17 cellular contexts compared by ENCODE assay signal in genomic region chr10:11608159-11608966, GRCh38. TPM values are rescaled to one million over a fixed set of nuclear protein-coding genes. Genes with fewer than 3 reads are reported as not detected.
DNase-seq lines count a peak whose midpoint lies in the region; ATAC-seq, FAIRE-seq and TF ChIP-seq lines count a peak whose summit lies in the region.
"Had no signal": no experiment of that assay in that cellular context is flagged by ENCODE, and none has a peak within 500 bp of the region (broad histone marks: within the 10 kb centered on the region; RNA-seq: fewer than 3 reads in every experiment).

No MANE protein-coding gene starts in this region.

- peaks cover 2% of the 10 kb centered on the region for H3K27me3 Mint-ChIP-seq in activated CD4-positive, alpha-beta T cell treated with anti-CD3 and anti-CD28 coated beads for 36 hours
- peaks cover 43% of the 10 kb centered on the region for H3K27me3 Mint-ChIP-seq in activated CD4-positive, alpha-beta T cell treated with anti-CD3 and anti-CD28 coated beads, Interleukin-2, amount 10 ng/mL, durations not matched to agents 24 days and 14 days
- H3K27me3 Mint-ChIP-seq: activated naive CD8-positive, alpha-beta T cell had no signal

- peaks cover 9% of the 10 kb centered on the region; the same call in 1 of the 2 replicates for H3K9me3 ChIP-seq in Loucy (ENCODE audit: insufficient read depth, low read depth, low read length)
- no peaks in the 10 kb centered on the region for H3K9me3 ChIP-seq in K562 (replicated peaks; ENCODE audit: control insufficient read depth, insufficient read depth, low read depth, low read length)
- no peaks in the 10 kb centered on the region for H3K9me3 ChIP-seq in spleen

- peaks cover 61% of the 10 kb centered on the region for H3K4me1 Mint-ChIP-seq in activated CD4-positive, alpha-beta T cell treated with anti-CD3 and anti-CD28 coated beads for 36 hours
- H3K4me1 Mint-ChIP-seq in activated CD4-positive, alpha-beta T cell treated with anti-CD3 and anti-CD28 coated beads, Interleukin-2, amount 10 ng/mL, durations not matched to agents 24 days and 14 days = peaks cover 25% of the 10 kb centered on the region
- peaks cover 7% of the 10 kb centered on the region for H3K4me1 Mint-ChIP-seq in stimulated activated effector memory CD8-positive, alpha-beta T cell treated with anti-CD3 and anti-CD28 coated beads, Interleukin-12 subunit alpha, Interleukin-12 subunit beta, amount 100 ng/mL, for 72 hours

- peaks cover 3% of the 10 kb centered on the region; the same call in 1 of the 2 replicates for H3F3A ChIP-seq in Loucy (ENCODE audit: low read depth)

- H3K4me2 ChIP-seq in Loucy (ENCODE audit: low read depth, low read length, poor library complexity, severe bottlenecking) (peak overlapping the region; percentile 89), K562 (ENCODE audit: insufficient read depth, low read length) (peak overlapping the region; percentile 85)

- in situ Hi-C loops in K562 (cut with MboI) = no loop called here

- H3K36me3 ChIP-seq in Loucy (ENCODE audit: insufficient read depth, low read length) (no peaks in the 10 kb centered on the region), K562 (ENCODE audit: control insufficient read depth, insufficient read depth, low read length) (0 out of 3 replicates have a peak, but pooled peaks cover 2% of the 10 kb centered on the region), spleen (no peaks in the 10 kb centered on the region)

- TF ChIP-seq EP300 in K562 (IDR thresholded peaks at IDR 0.05; ENCODE audit: low read length) = no peak

- H3K27me3 ChIP-seq in Loucy (ENCODE audit: insufficient read depth, low read length, poor library complexity, severe bottlenecking) (no peaks in the 10 kb centered on the region), K562 (ENCODE audit: control insufficient read depth in 2 of 2, insufficient read depth in 2 of 2, low read length in 2 of 2) (no peaks in the 10 kb centered on the region), spleen (replicated peaks in 1 of 7) (no peaks in the 10 kb centered on the region)

- POLR2A ChIA-PET in activated CD4-positive, alpha-beta T cell treated with anti-CD3 and anti-CD28 coated beads for 36 hours (lab: Charles Lee) = no interaction called here
- POLR2A ChIA-PET in K562 (lab: Yijun Ruan, JAX) = interaction anchor here (0.5 to 3.4 kb wide), 11 partner anchors 13 to 290 kb away, joined by 3 to 18 read pairs (median 4); no protein-coding TSS in a partner anchor

- H3K9ac ChIP-seq in Loucy (ENCODE audit: low read depth, low read length, poor library complexity, severe bottlenecking) (peak overlapping the region; percentile 88), K562 (ENCODE audit: insufficient read depth in 1 of 2, low read depth in 2 of 2, low read length in 2 of 2) (peak overlapping the region; percentile 74 to 83; a peak in 3 of 4 replicates)

- intact Hi-C loops in activated CD4-positive, alpha-beta T cell treated with anti-CD3 and anti-CD28 coated beads for 36 hours (cut with DNase I, micrococcal nuclease) = loop anchor here in 1 of 2 experiments (2.0 kb wide), 1 partner anchor 56 kb away; no protein-coding TSS in a partner anchor
- intact Hi-C loops in activated CD4-positive, alpha-beta T cell treated with anti-CD3 and anti-CD28 coated beads, Interleukin-2, amount 10 ng/mL, durations not matched to agents 24 days and 14 days (cut with micrococcal nuclease) = no loop called here
- intact Hi-C loops in K562 (cut with micrococcal nuclease) (loop anchor here (5.0 kb wide), 1 partner anchor 71 kb away; no protein-coding TSS in a partner anchor), spleen (cut with DNase I; ENCODE audit: low total_unique reads) (loop anchor here (10.0 kb wide), 1 partner anchor 84 kb away; no protein-coding TSS in a partner anchor)

- H3K9me3 Mint-ChIP-seq in activated CD4-positive, alpha-beta T cell treated with anti-CD3 and anti-CD28 coated beads for 36 hours (ENCODE audit: low read depth) = no peaks in the 10 kb centered on the region
- H3K9me3 Mint-ChIP-seq in activated CD4-positive, alpha-beta T cell treated with anti-CD3 and anti-CD28 coated beads, Interleukin-2, amount 10 ng/mL, durations not matched to agents 24 days and 14 days = no peaks in the 10 kb centered on the region
- no peaks in the 10 kb centered on the region for H3K9me3 Mint-ChIP-seq in stimulated activated effector memory CD8-positive, alpha-beta T cell treated with anti-CD3 and anti-CD28 coated beads, Interleukin-12 subunit alpha, Interleukin-12 subunit beta, amount 100 ng/mL, for 72 hours

- no peak overlapping the region for H3K27ac Mint-ChIP-seq in activated CD4-positive, alpha-beta T cell treated with anti-CD3 and anti-CD28 coated beads for 36 hours
- no peak overlapping the region for H3K27ac Mint-ChIP-seq in activated CD4-positive, alpha-beta T cell treated with anti-CD3 and anti-CD28 coated beads, Interleukin-2, amount 10 ng/mL, durations not matched to agents 24 days and 14 days
- no peak overlapping the region for H3K27ac Mint-ChIP-seq in stimulated activated effector memory CD8-positive, alpha-beta T cell treated with anti-CD3 and anti-CD28 coated beads, Interleukin-12 subunit alpha, Interleukin-12 subunit beta, amount 100 ng/mL, for 72 hours
- H3K27ac Mint-ChIP-seq: activated naive CD8-positive, alpha-beta T cell had no signal

- no peak for ATAC-seq in activated CD4-positive, alpha-beta T cell treated with anti-CD3 and anti-CD28 coated beads for 36 hours
- ATAC-seq in K562 (peak; percentile 10), GM21367 (IDR thresholded peaks at IDR 0.05; ENCODE audit: unreplicated experiment) (no peak)
- no peak for ATAC-seq in stimulated activated effector memory CD8-positive, alpha-beta T cell treated with anti-CD3 and anti-CD28 coated beads, Interleukin-12 subunit alpha, Interleukin-12 subunit beta, amount 100 ng/mL, for 72 hours

- peaks cover 23% of the 10 kb centered on the region for H4K20me1 ChIP-seq in Loucy (ENCODE audit: insufficient read depth, low read length, poor library complexity, severe bottlenecking)
- 0 out of 2 replicates have a peak, but pooled peaks cover 7% of the 10 kb centered on the region for H4K20me1 ChIP-seq in K562 (replicated peaks; ENCODE audit: control insufficient read depth, insufficient read depth, low read length)

- peak overlapping the region; percentile 66 for H3K27ac ChIP-seq in K562 (ENCODE audit: extremely low read depth, low read depth, low read length)
- H3K27ac ChIP-seq in spleen = peak overlapping the region; percentile 39 to 97 (median 95)

- WGBS in K562 (ENCODE audit: insufficient coverage, low coverage, missing lambda C conversion rate) = 5% methylated on average over 10 of the region's 10 CpGs
- WGBS in spleen, 5 donors = 68 to 82% (median 73%) methylated on average over 10 of the region's 10 CpGs

- H3K4me1 ChIP-seq in Loucy (ENCODE audit: insufficient read depth, low read length, poor library complexity, severe bottlenecking) = peaks cover 52% of the 10 kb centered on the region
- H3K4me1 ChIP-seq in K562 (replicated peaks in 1 of 2; ENCODE audit: control insufficient read depth in 2 of 2, insufficient read depth in 2 of 2, low read length in 2 of 2) = peaks cover 27 to 40% of the 10 kb centered on the region in 2 experiments
- peaks cover 34 to 89% (median 73%) of the 10 kb centered on the region in 6 donors for H3K4me1 ChIP-seq in spleen

- TF ChIP-seq CTCF in Loucy (conservative IDR thresholded peaks at IDR 0.05; ENCODE audit: low read length) = no peak
- TF ChIP-seq CTCF in K562 (IDR thresholded peaks at IDR 0.05 in 2 of 3, conservative IDR thresholded peaks at IDR 0.05 in 1 of 3; ENCODE audit: insufficient read depth in 2 of 3, low read depth in 1 of 3, low read length in 3 of 3) = no peak
- no peak for TF ChIP-seq CTCF in spleen (IDR thresholded peaks at IDR 0.05 in 8 of 11, conservative IDR thresholded peaks at IDR 0.05 in 3 of 11)

- H3K4me3 ChIP-seq in Loucy (ENCODE audit: low read length, poor library complexity, severe bottlenecking) = peak overlapping the region; percentile 99
- peak overlapping the region; percentile 79 for H3K4me3 ChIP-seq in K562
- H3K4me3 ChIP-seq in spleen = peak overlapping the region in 4 of 8 donors; percentile 3 to 96 (median 92)

- no TSS peak for BruUV-seq in K562 (replicated peaks; lab: Mats Ljungman, UMichigan)

- no peaks in the 10 kb centered on the region for H3K9me2 ChIP-seq in Loucy (replicated peaks; ENCODE audit: low read depth, low read length)

- no peak overlapping the region for H3K4me3 Mint-ChIP-seq in activated CD4-positive, alpha-beta T cell treated with anti-CD3 and anti-CD28 coated beads for 36 hours
- H3K4me3 Mint-ChIP-seq in activated CD4-positive, alpha-beta T cell treated with anti-CD3 and anti-CD28 coated beads, Interleukin-2, amount 10 ng/mL, durations not matched to agents 24 days and 14 days = no peak overlapping the region
- H3K4me3 Mint-ChIP-seq in stimulated activated effector memory CD8-positive, alpha-beta T cell treated with anti-CD3 and anti-CD28 coated beads, Interleukin-12 subunit alpha, Interleukin-12 subunit beta, amount 100 ng/mL, for 72 hours = no peak overlapping the region
- H3K4me3 Mint-ChIP-seq: activated naive CD8-positive, alpha-beta T cell had no signal

- peak; percentile 25 for DNase-seq in activated CD4-positive, alpha-beta T cell treated with anti-CD3 and anti-CD28 coated beads for 36 hours
- no peak for DNase-seq in activated CD4-positive, alpha-beta T cell treated with anti-CD3 and anti-CD28 coated beads, Interleukin-2, amount 10 ng/mL, durations not matched to agents 24 days and 14 days
- DNase-seq in K562 (ENCODE audit: extremely low read depth in 1 of 4, low spot score in 3 of 4) (peak in 2 of 4 experiments; percentile 41 to 66), spleen (no peak), nucleus accumbens (lab: John Stamatoyannopoulos, UW) (no peak)
- no peak for DNase-seq in stimulated activated effector memory CD8-positive, alpha-beta T cell treated with anti-CD3 and anti-CD28 coated beads, Interleukin-12 subunit alpha, Interleukin-12 subunit beta, amount 100 ng/mL, for 72 hours (ENCODE audit: low spot score in 2 of 2)
- DNase-seq: activated CD4-positive, CD25-positive, alpha-beta regulatory T cell treated with anti-CD3 and anti-CD28 coated beads, Interleukin-2, amount 50 U/mL, for 72 hours; effector CD4-positive, alpha-beta T cell; GDM1; GOT3; NCI-H1092 treated with DMSO at 0.1 percent for 48 hours; posterior cingulate gyrus; stimulated activated CD4-positive, alpha-beta T cell treated with anti-CD3 and anti-CD28 coated beads, Interleukin-12 subunit alpha, Interleukin-12 subunit beta, amount 100 ng/mL, for 4 hours had no signal

- no peak for TF ChIP-seq RAD21 in K562 (CRISPR knock-in tag; conservative IDR thresholded peaks at IDR 0.05 in 1 of 2, IDR thresholded peaks at IDR 0.05 in 1 of 2)

- CTCF ChIA-PET in activated CD4-positive, alpha-beta T cell treated with anti-CD3 and anti-CD28 coated beads for 36 hours (lab: Charles Lee) = interaction anchor here (0.7 to 1.5 kb wide), 6 partner anchors 8 to 30 kb away, joined by 3 to 6 read pairs (median 3); no protein-coding TSS in a partner anchor
- CTCF ChIA-PET in K562 (lab: Yijun Ruan, JAX; ENCODE audit: low intra/inter-chr PET ratio) = no interaction called here

- no peaks in the 10 kb centered on the region for H3K36me3 Mint-ChIP-seq in activated CD4-positive, alpha-beta T cell treated with anti-CD3 and anti-CD28 coated beads for 36 hours (ENCODE audit: low read depth)
- peaks cover 2% of the 10 kb centered on the region for H3K36me3 Mint-ChIP-seq in activated CD4-positive, alpha-beta T cell treated with anti-CD3 and anti-CD28 coated beads, Interleukin-2, amount 10 ng/mL, durations not matched to agents 24 days and 14 days (ENCODE audit: low read depth)
- H3K36me3 Mint-ChIP-seq in stimulated activated effector memory CD8-positive, alpha-beta T cell treated with anti-CD3 and anti-CD28 coated beads, Interleukin-12 subunit alpha, Interleukin-12 subunit beta, amount 100 ng/mL, for 72 hours = no peaks in the 10 kb centered on the region
- H3K36me3 Mint-ChIP-seq: activated naive CD8-positive, alpha-beta T cell had no signal

- peaks cover 74% of the 10 kb centered on the region for H3K79me2 ChIP-seq in Loucy (ENCODE audit: insufficient read depth, low read length)
- peaks cover 80% of the 10 kb centered on the region for H3K79me2 ChIP-seq in K562 (ENCODE audit: control insufficient read depth, insufficient read depth, low read length)

- H3K9me1 ChIP-seq in K562 (ENCODE audit: control insufficient read depth, insufficient read depth, low read length) = no peaks in the 10 kb centered on the region

- TF ChIP-seq POLR2A in K562 (conservative IDR thresholded peaks at IDR 0.05) (no peak), spleen (IDR thresholded peaks at IDR 0.05) (no peak)

- H2AFZ ChIP-seq in Loucy (ENCODE audit: low read length) (no peak overlapping the region), K562 (ENCODE audit: low read depth, low read length) (0 out of 2 replicates have a peak overlapping the region, but pooled peaks have one; percentile 7)

- peak; percentile 15 for FAIRE-seq in K562 (lab: Jason Lieb, UNC)
- FAIRE-seq: A204.1 had no signal

RNA-seq across cellular contexts. Expression of gene USP6NL, which starts 3.1 kb away (rescaled TPM):
- 1 to 10 TPM; 4.4 to 5.4 TPM for total RNA-seq in activated CD4-positive, alpha-beta T cell treated with anti-CD3 and anti-CD28 coated beads for 36 hours
- 0.83 and 0.84 TPM in 2 replicates for total RNA-seq in activated CD4-positive, alpha-beta T cell treated with anti-CD3 and anti-CD28 coated beads, Interleukin-2, amount 10 ng/mL, durations not matched to agents 24 days and 14 days
- total RNA-seq in K562 (2011; cell fraction: chromatin; rRNA removed; ENCODE audit: low replicate concordance) = 21.7 and 68.0 TPM in 2 replicates
- 11.3 and 18.0 TPM in 2 replicates for total RNA-seq in K562 (2011; cell fraction: nucleolus; rRNA removed)
- 45.8 and 75.7 TPM in 2 replicates for total RNA-seq in K562 (2011; cell fraction: nucleoplasm; rRNA removed)
- total RNA-seq in K562 (2014; rRNA removed) = 19.8 and 24.0 TPM in 2 replicates
- 20.4 and 23.6 TPM in 2 replicates for total RNA-seq in K562 (2014; rRNA removed; fragmentation: Illumina TruSeq; extraction: Trizol)
- total RNA-seq in K562 (2015; rRNA removed; fragmentation: Illumina TruSeq; extraction: Trizol) = 22.1 and 24.5 TPM in 2 replicates
- total RNA-seq in K562 (2021) = 25.1 and 26.6 TPM in 2 replicates
- 11.5 and 16.8 TPM in 2 replicates for polyA plus RNA-seq in K562 (2011; rRNA removed)
- polyA plus RNA-seq in K562 (2011; cell fraction: cytosol; rRNA removed) = 10.2 and 10.7 TPM in 2 replicates
- polyA plus RNA-seq in K562 (2011; cell fraction: nucleus; rRNA removed) = 22.8 and 27.5 TPM in 2 replicates
- 20.8 and 21.4 TPM in 2 replicates for polyA plus RNA-seq in K562 (2012)
- polyA plus RNA-seq in K562 (2014; fragmentation: Illumina TruSeq; extraction: Trizol) = 20.0 and 22.0 TPM in 2 replicates
- polyA plus RNA-seq in K562 (2014; fragmentation: Nextera tagmentation; extraction: Ambion mirVana) = 1 to 10 TPM; 3.2 to 3.8 TPM
- 17.0 and 17.8 TPM in 2 replicates for polyA plus RNA-seq in K562 (2014; rRNA removed)
- 19.0 and 21.8 TPM in 2 replicates for polyA minus RNA-seq in K562 (2011; rRNA and poly(A)+ RNA removed)
- 8.5 and 11.0 TPM in 2 replicates for polyA minus RNA-seq in K562 (2011; cell fraction: cytosol; rRNA and poly(A)+ RNA removed)
- polyA minus RNA-seq in K562 (2011; cell fraction: nucleus; rRNA and poly(A)+ RNA removed) = 20.2 and 24.8 TPM in 2 replicates
- total RNA-seq in spleen = 10 to 100 TPM; 35.4 to 51.7 (median 43.8) TPM
- 10 to 100 TPM; 11.0 to 13.9 (median 13.6) TPM for polyA plus RNA-seq in spleen
